Comparison of ENCODE assay signal across 19 cellular contexts in genomic region chr17:8829036-8829941, GRCh38. TPM values are rescaled to one million over a fixed set of nuclear protein-coding genes. Genes with fewer than 3 reads are reported as not detected.
"Had no signal": no experiment of that assay in that cellular context is flagged by ENCODE, and none has a peak within 500 bp of the region (broad histone marks: within the 10 kb centered on the region; RNA-seq: fewer than 3 reads in every experiment).

No MANE protein-coding gene starts in this region.

- ATAC-seq: gastroesophageal sphincter, heart right ventricle, left colon, pancreas had no signal

- H3K27ac Mint-ChIP-seq: activated T-cell treated with anti-CD3 and anti-CD28 coated beads, Interleukin-2, amount 50 U/mL, for 24 hours; endodermal cell; neural progenitor cell had no signal

- H3K4me3 ChIP-seq: cardiac muscle cell, dorsolateral prefrontal cortex, gastroesophageal sphincter, heart right ventricle, neural progenitor cell, pancreas, stomach, thoracic aorta, uterus had no signal

- H3K27me3 ChIP-seq: cardiac muscle cell, neural progenitor cell, pancreas had no signal

- FAIRE-seq: pancreas had no signal

- H3K4me2 ChIP-seq: neural progenitor cell had no signal

- H3K4me3 Mint-ChIP-seq: activated T-cell treated with anti-CD3 and anti-CD28 coated beads, Interleukin-2, amount 50 U/mL, for 24 hours; endodermal cell; neural progenitor cell had no signal

- DNase-seq: activated CD4-positive, alpha-beta T cell treated with anti-CD3 and anti-CD28 coated beads, Interleukin-2, amount 50 U/mL, for 1 hour; activated effector memory CD4-positive, alpha-beta T cell treated with Interleukin-2 at 50 U/mL for 16 hours; activated naive CD4-positive, alpha-beta T cell treated with anti-CD3 and anti-CD28 coated beads, Interleukin-2, amount 50 U/mL, for 16 hours; activated T-cell treated with anti-CD3 and anti-CD28 coated beads, Interleukin-2, amount 50 U/mL, for 24 hours; dorsolateral prefrontal cortex; heart right ventricle; left colon; pancreas; stimulated activated CD4-positive, alpha-beta T cell treated with anti-CD3 and anti-CD28 coated beads, Interleukin-1b, Interleukin-23, amount 100 ng/mL, for 48 hours; stomach; uterus had no signal

- H3K4me1 ChIP-seq: gastroesophageal sphincter, heart right ventricle, neural progenitor cell, pancreas, stomach, uterus had no signal

- H2AFZ ChIP-seq: neural progenitor cell had no signal

- H3K36me3 Mint-ChIP-seq: neural progenitor cell had no signal

- H3K9me3 ChIP-seq: pancreas, uterus had no signal

- H3K27ac ChIP-seq: cardiac muscle cell, dorsolateral prefrontal cortex, gastroesophageal sphincter, heart right ventricle, neural progenitor cell, pancreas, stomach, thoracic aorta, uterus had no signal

- H3K36me3 ChIP-seq: cardiac muscle cell, gastroesophageal sphincter, neural progenitor cell, pancreas, stomach, thoracic aorta, uterus had no signal

RNA-seq across cellular contexts. Expression of gene MFSD6L, which starts 30.1 kb away (rescaled TPM):
- total RNA-seq: activated CD8-positive, alpha-beta memory T cell treated with anti-CD3 and anti-CD28 coated beads for 36 hours; cardiac muscle cell; epithelial cell of proximal tubule; lung microvascular endothelial cell had no signal
- polyA plus RNA-seq: cardiac muscle cell had no signal

RNA-seq across cellular contexts. Expression of gene PIK3R6, which starts 38.2 kb away (rescaled TPM):
- total RNA-seq: cardiac muscle cell, epithelial cell of proximal tubule, lung microvascular endothelial cell had no signal
